In the genomic region with DNA sequence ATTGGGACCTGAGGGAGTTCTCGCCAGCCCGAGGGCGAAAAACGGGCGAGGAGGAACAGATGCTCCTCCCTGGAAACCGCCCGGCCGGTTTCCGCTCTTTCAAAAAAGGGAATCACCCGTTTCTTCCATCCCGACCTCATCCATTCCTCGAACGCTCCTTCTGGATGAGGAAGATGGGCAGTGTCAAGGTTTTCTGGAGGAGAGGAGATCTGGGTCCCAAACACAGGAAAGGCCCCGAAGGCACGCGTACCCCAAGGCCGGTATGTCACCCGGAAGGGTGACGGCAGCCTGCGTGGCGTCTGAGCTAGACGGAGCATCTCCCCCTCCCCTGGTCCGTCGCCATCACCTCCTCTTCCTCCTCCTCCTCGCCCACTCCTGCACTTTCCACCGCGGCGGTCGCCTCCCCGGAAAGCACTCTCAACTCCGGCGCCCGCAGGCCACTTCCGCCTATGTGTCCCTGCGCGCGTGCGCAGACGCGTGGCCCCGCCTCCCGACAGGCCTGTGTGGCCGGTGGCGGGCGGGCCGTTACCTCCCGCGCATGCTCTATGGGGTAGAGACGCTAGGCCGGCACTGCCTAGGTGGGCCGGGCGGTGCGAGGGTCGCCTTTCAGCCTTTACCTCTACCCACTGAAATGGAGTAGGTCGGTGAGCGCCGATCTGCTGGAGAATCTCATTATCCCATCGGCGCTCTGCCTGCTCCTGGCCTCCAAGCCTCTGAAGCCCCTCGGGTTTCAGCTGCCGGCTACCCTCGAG, we compare ENCODE assay signal across 8 cellular contexts. TPM values are rescaled to one million over a fixed set of nuclear protein-coding genes. Genes with fewer than 3 reads are reported as not detected.
DNase-seq lines count a peak whose midpoint lies in the region; ATAC-seq, FAIRE-seq and TF ChIP-seq lines count a peak whose summit lies in the region.

A gene (minus strand): TSS at position 453 of the 752 bp plus-strand sequence.

- H3K27ac Mint-ChIP-seq in endothelial cell (ENCODE audit: unreplicated experiment) (peak within 1 kb of the TSS; percentile 95), mesothelial cell of epicardium (peak within 1 kb of the TSS; percentile 99)

- FAIRE-seq in D721Med (lab: Jason Lieb, UNC): no peak

- peaks cover 22% of the 10 kb centered on the region for H3K4me1 ChIP-seq in OCI-LY1 (ENCODE audit: insufficient read depth, low read length, severe bottlenecking)

- peak within 1 kb of the TSS; percentile 96 for H3K4me3 ChIP-seq in OCI-LY1 (ENCODE audit: low read depth, low read length, poor library complexity, severe bottlenecking)

- peaks cover 19% of the 10 kb centered on the region for H3K4me1 Mint-ChIP-seq in endothelial cell (ENCODE audit: unreplicated experiment)
- H3K4me1 Mint-ChIP-seq in mesothelial cell of epicardium: peaks cover 53% of the 10 kb centered on the region

- H3K9me3 ChIP-seq in OCI-LY1 (ENCODE audit: low read length): peaks cover 2% of the 10 kb centered on the region; the same call in 1 of the 2 replicates

- H3F3A ChIP-seq in OCI-LY1 (ENCODE audit: insufficient read depth, low read length): no peaks in the 10 kb centered on the region

- peaks cover 20% of the 10 kb centered on the region for H3K79me2 ChIP-seq in OCI-LY1 (ENCODE audit: insufficient read depth, low read length)

- peak within 1 kb of the TSS; percentile 95 for H2AFZ ChIP-seq in OCI-LY1 (ENCODE audit: low read length)

- no peaks in the 10 kb centered on the region for H3K27me3 ChIP-seq in OCI-LY1 (ENCODE audit: insufficient read depth, low read length)

- H3K36me3 ChIP-seq in OCI-LY1 (ENCODE audit: insufficient read depth, low read length): peaks cover 10% of the 10 kb centered on the region

- peak within 1 kb of the TSS; percentile 86 for H3K9ac ChIP-seq in OCI-LY1 (ENCODE audit: low read length)

- H3K4me3 Mint-ChIP-seq in endothelial cell (ENCODE audit: unreplicated experiment): peak within 1 kb of the TSS; percentile 95
- peak within 1 kb of the TSS; percentile 93 for H3K4me3 Mint-ChIP-seq in mesothelial cell of epicardium

- H3K27me3 Mint-ChIP-seq in endothelial cell (ENCODE audit: unreplicated experiment): peaks cover 2% of the 10 kb centered on the region
- no peaks in the 10 kb centered on the region for H3K27me3 Mint-ChIP-seq in mesothelial cell of epicardium (ENCODE audit: low read depth)

- no peaks in the 10 kb centered on the region for H3K9me2 ChIP-seq in OCI-LY1 (ENCODE audit: low read depth, low read length)

- DNase-seq in D721Med (ENCODE audit: insufficient read length, low spot score): peak; percentile 89
- peak; percentile 74 for DNase-seq in HuH-7 (ENCODE audit: low spot score)
- peak; percentile 99 for DNase-seq in activated CD8-positive, alpha-beta memory T cell treated with anti-CD3 and anti-CD28 coated beads, Interleukin-2, amount 50 U/mL, for 48 hours
- DNase-seq in endothelial cell (ENCODE audit: low spot score): peak; percentile 98
- DNase-seq in mesothelial cell of epicardium (ENCODE audit: low spot score in 2 of 2, unreplicated experiment in 2 of 2): peak; percentile 97 to 98
- peak; percentile 93 to 98 for DNase-seq in stimulated activated CD8-positive, alpha-beta memory T cell treated with anti-CD3 and anti-CD28 coated beads, Interleukin-15, amount 100 ng/mL, for 4 hours (ENCODE audit: low read depth in 2 of 2)

- no peaks in the 10 kb centered on the region for H4K20me1 ChIP-seq in OCI-LY1 (ENCODE audit: insufficient read depth, low read length)

- TF ChIP-seq CTCF in D721Med (IDR thresholded peaks at IDR 0.05; ENCODE audit: insufficient read depth, missing control alignments) (no peak), OCI-LY1 (IDR thresholded peaks at IDR 0.05; ENCODE audit: low read length) (no peak), endothelial cell (IDR thresholded peaks at IDR 0.05; ENCODE audit: unreplicated experiment) (no peak), mesothelial cell of epicardium (IDR thresholded peaks at IDR 0.05; ENCODE audit: unreplicated experiment) (no peak)

- H3K9me3 Mint-ChIP-seq in endothelial cell (ENCODE audit: unreplicated experiment) (no peaks in the 10 kb centered on the region), mesothelial cell of epicardium (no peaks in the 10 kb centered on the region)

- peak; percentile 97 for ATAC-seq in GM21526 (IDR thresholded peaks at IDR 0.05; ENCODE audit: low FRiP score, unreplicated experiment)

- H3K36me3 Mint-ChIP-seq in endothelial cell (ENCODE audit: low read depth, unreplicated experiment) (no peaks in the 10 kb centered on the region), mesothelial cell of epicardium (peaks cover 6% of the 10 kb centered on the region)

- H3K27ac ChIP-seq in OCI-LY1 (ENCODE audit: low read depth, low read length, poor library complexity, severe bottlenecking): peak within 1 kb of the TSS; percentile 21

- H3K4me2 ChIP-seq in OCI-LY1 (ENCODE audit: low read length): peak within 1 kb of the TSS; percentile 80

RNA-seq across cellular contexts. Expression of the gene that starts here (rescaled TPM):
- 17.3 TPM for total RNA-seq in endothelial cell (ENCODE audit: unreplicated experiment)
- total RNA-seq in mesothelial cell of epicardium: 26.6 to 27.1 TPM (median 27.0 TPM) in 3 replicates

Comparison
In these comparisons a context has a peak if more than half of its experiments do, and no peak if none do; other contexts are left out.
1. Peak in every context shown above with its lines: DNase-seq, ATAC-seq, H3K4me3 ChIP-seq and H3K27ac ChIP-seq.